In genomic region chr3:195105841-195106417, GRCh38 we compare ENCODE assay signal across 8 cellular contexts.
DNase-seq lines count a peak whose midpoint lies in the region; ATAC-seq and TF ChIP-seq lines count a peak whose summit lies in the region.
"Had no signal": no experiment of that assay in that cellular context is flagged by ENCODE, and none has a peak within 500 bp of the region (broad histone marks: within the 10 kb centered on the region; RNA-seq: fewer than 3 reads in every experiment).

No MANE protein-coding gene starts in this region.

- intact Hi-C loops in prostate gland (cut with DNase I), result loop anchor here (5.0 to 10.0 kb wide), 3 partner anchors 151 to 424 kb away; no protein-coding TSS in a partner anchor

- no peak for ATAC-seq in WTC11
- ATAC-seq in stimulated activated effector memory CD8-positive, alpha-beta T cell treated with anti-CD3 and anti-CD28 coated beads, Interleukin-12 subunit alpha, Interleukin-12 subunit beta, amount 100 ng/mL, for 72 hours, result no peak

- H3K4me1 ChIP-seq in HEK293 (ENCODE audit: control insufficient read depth, insufficient read depth, low read length) (peaks cover 10% of the 10 kb centered on the region; the same call in 1 of the 2 replicates), prostate gland (replicated peaks) (peaks cover under 1% of the 10 kb centered on the region)

- POLR2A ChIA-PET in HEK293 (lab: Yijun Ruan, JAX), result no interaction called here
- POLR2A ChIA-PET in WTC11 (lab: Charles Lee), result no interaction called here

- no peak overlapping the region for H3K4me3 ChIP-seq in HEK293 (ENCODE audit: low read depth, low read length)
- H3K4me3 ChIP-seq in prostate gland, result no peak overlapping the region

- no peaks in the 10 kb centered on the region for H3K9me3 ChIP-seq in HEK293 (ENCODE audit: control insufficient read depth, insufficient read depth, low read depth, low read length)
- H3K9me3 ChIP-seq in prostate gland, result no peaks in the 10 kb centered on the region
- H3K9me3 ChIP-seq: sigmoid colon had no signal

- no peaks in the 10 kb centered on the region for H3K27me3 Mint-ChIP-seq in WTC11 (ENCODE audit: low read depth)
- H3K27me3 Mint-ChIP-seq in glutamatergic neuron (ENCODE audit: unreplicated experiment), result peaks cover 4% of the 10 kb centered on the region

- H3K4me1 Mint-ChIP-seq in WTC11 (peaks cover 30% of the 10 kb centered on the region), glutamatergic neuron (ENCODE audit: low read depth, unreplicated experiment) (peaks cover 31% of the 10 kb centered on the region)
- H3K4me1 Mint-ChIP-seq in stimulated activated effector memory CD8-positive, alpha-beta T cell treated with anti-CD3 and anti-CD28 coated beads, Interleukin-12 subunit alpha, Interleukin-12 subunit beta, amount 100 ng/mL, for 72 hours, result peaks cover 6% of the 10 kb centered on the region

- WGBS in prostate gland, result 80% methylated on average over 12 of the region's 12 CpGs

- TF ChIP-seq CTCF in HEK293 (tag by site-specific recombination; IDR thresholded peaks at IDR 0.05) (no peak), WTC11 (IDR thresholded peaks at IDR 0.05) (no peak), glutamatergic neuron (IDR thresholded peaks at IDR 0.05; ENCODE audit: partially characterized antibody, unreplicated experiment) (no peak), prostate gland (IDR thresholded peaks at IDR 0.05) (no peak)

- no peaks in the 10 kb centered on the region for H3K27me3 ChIP-seq in prostate gland (replicated peaks; ENCODE audit: insufficient read depth)
- H3K27me3 ChIP-seq: sigmoid colon had no signal

- H3K27ac ChIP-seq in HEK293 (ENCODE audit: extremely low read depth, low read depth, low read length) (no peak overlapping the region; the same call in 1 of the 2 replicates), prostate gland (no peak overlapping the region)

- no peak for TF ChIP-seq POLR2A in prostate gland (IDR thresholded peaks at IDR 0.05)

- H3K36me3 ChIP-seq in HEK293 (ENCODE audit: control insufficient read depth in 2 of 2, insufficient read depth in 1 of 2, low read length in 2 of 2), result peaks cover 13 to 18% of the 10 kb centered on the region in 2 experiments; a peak in 2 of 3 replicates
- H3K36me3 ChIP-seq in prostate gland, result no peaks in the 10 kb centered on the region
- H3K36me3 ChIP-seq: sigmoid colon had no signal

- H3K36me3 Mint-ChIP-seq in WTC11, result no peaks in the 10 kb centered on the region
- no peaks in the 10 kb centered on the region for H3K36me3 Mint-ChIP-seq in glutamatergic neuron (ENCODE audit: unreplicated experiment)
- no peaks in the 10 kb centered on the region for H3K36me3 Mint-ChIP-seq in stimulated activated effector memory CD8-positive, alpha-beta T cell treated with anti-CD3 and anti-CD28 coated beads, Interleukin-12 subunit alpha, Interleukin-12 subunit beta, amount 100 ng/mL, for 72 hours

- peak overlapping the region; percentile 57 for H3K4me3 Mint-ChIP-seq in WTC11
- H3K4me3 Mint-ChIP-seq in glutamatergic neuron (ENCODE audit: unreplicated experiment), result peak overlapping the region; percentile 68
- peak overlapping the region; percentile 50 for H3K4me3 Mint-ChIP-seq in stimulated activated effector memory CD8-positive, alpha-beta T cell treated with anti-CD3 and anti-CD28 coated beads, Interleukin-12 subunit alpha, Interleukin-12 subunit beta, amount 100 ng/mL, for 72 hours

- no peaks in the 10 kb centered on the region for H3K9me3 Mint-ChIP-seq in WTC11
- peaks cover 5% of the 10 kb centered on the region for H3K9me3 Mint-ChIP-seq in glutamatergic neuron (ENCODE audit: unreplicated experiment)
- H3K9me3 Mint-ChIP-seq in stimulated activated effector memory CD8-positive, alpha-beta T cell treated with anti-CD3 and anti-CD28 coated beads, Interleukin-12 subunit alpha, Interleukin-12 subunit beta, amount 100 ng/mL, for 72 hours, result no peaks in the 10 kb centered on the region

- no peak overlapping the region for H3K27ac Mint-ChIP-seq in WTC11
- H3K27ac Mint-ChIP-seq in glutamatergic neuron (ENCODE audit: unreplicated experiment), result peak overlapping the region; percentile 41
- H3K27ac Mint-ChIP-seq in stimulated activated effector memory CD8-positive, alpha-beta T cell treated with anti-CD3 and anti-CD28 coated beads, Interleukin-12 subunit alpha, Interleukin-12 subunit beta, amount 100 ng/mL, for 72 hours, result peak overlapping the region; percentile 64

- CTCF ChIA-PET in HEK293 (lab: Yijun Ruan, JAX) (interaction anchor here (0.7 to 1.5 kb wide), 8 partner anchors 14 to 427 kb away, joined by 3 to 23 read pairs (median 4); no protein-coding TSS in a partner anchor), WTC11 (lab: Charles Lee) (interaction anchor here (0.6 to 3.8 kb wide), 14 partner anchors 10 to 434 kb away, joined by 3 to 38 read pairs (median 5); partner anchors contain the start of gene LSG1)

- DNase-seq in WTC11 (ENCODE audit: low spot score), result no peak
- no peak for DNase-seq in glutamatergic neuron
- no peak for DNase-seq in stimulated activated effector memory CD8-positive, alpha-beta T cell treated with anti-CD3 and anti-CD28 coated beads, Interleukin-12 subunit alpha, Interleukin-12 subunit beta, amount 100 ng/mL, for 72 hours (ENCODE audit: low spot score in 2 of 2)
- no peak for DNase-seq in prostate gland (ENCODE audit: low spot score)
- no peak for DNase-seq in central memory CD4-positive, alpha-beta T cell
- no peak for DNase-seq in foreskin melanocyte

TF ChIP-seq in HEK293, 187 proteins besides CTCF, POLR2A, EP300 and RAD21:
- TF ChIP-seq, protein P1, sequence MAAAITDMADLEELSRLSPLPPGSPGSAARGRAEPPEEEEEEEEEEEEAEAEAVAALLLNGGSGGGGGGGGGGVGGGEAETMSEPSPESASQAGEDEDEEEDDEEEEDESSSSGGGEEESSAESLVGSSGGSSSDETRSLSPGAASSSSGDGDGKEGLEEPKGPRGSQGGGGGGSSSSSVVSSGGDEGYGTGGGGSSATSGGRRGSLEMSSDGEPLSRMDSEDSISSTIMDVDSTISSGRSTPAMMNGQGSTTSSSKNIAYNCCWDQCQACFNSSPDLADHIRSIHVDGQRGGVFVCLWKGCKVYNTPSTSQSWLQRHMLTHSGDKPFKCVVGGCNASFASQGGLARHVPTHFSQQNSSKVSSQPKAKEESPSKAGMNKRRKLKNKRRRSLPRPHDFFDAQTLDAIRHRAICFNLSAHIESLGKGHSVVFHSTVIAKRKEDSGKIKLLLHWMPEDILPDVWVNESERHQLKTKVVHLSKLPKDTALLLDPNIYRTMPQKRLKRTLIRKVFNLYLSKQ (tag by site-specific recombination; IDR thresholded peaks at IDR 0.05; ENCODE audit: borderline replicate concordance), result no peak
- TF ChIP-seq ZNF366 (tag by site-specific recombination; conservative IDR thresholded peaks at IDR 0.05) (peak; percentile 76), ZNF677 (tag by site-specific recombination; IDR thresholded peaks at IDR 0.05) (no peak), EGR2 (tag by site-specific recombination; IDR thresholded peaks at IDR 0.05; ENCODE audit: low read depth) (no peak), PRDM6 (tag by site-specific recombination; IDR thresholded peaks at IDR 0.05) (no peak), OVOL3 (tag by site-specific recombination; IDR thresholded peaks at IDR 0.05) (no peak)

TF ChIP-seq in WTC11, 78 proteins besides CTCF, POLR2A, EP300 and RAD21 (continues in another document):
- TF ChIP-seq ZNF121 (CRISPR knock-in tag; IDR thresholded peaks at IDR 0.05) (no peak), SOX15 (CRISPR knock-in tag; IDR thresholded peaks at IDR 0.05) (no peak), TEAD1 (CRISPR knock-in tag; IDR thresholded peaks at IDR 0.05) (no peak), ZBTB43 (CRISPR knock-in tag; IDR thresholded peaks at IDR 0.05) (no peak), USF1 (CRISPR knock-in tag; IDR thresholded peaks at IDR 0.05) (no peak), ZNF396 (CRISPR knock-in tag; IDR thresholded peaks at IDR 0.05; ENCODE audit: borderline replicate concordance) (no peak), MLX (CRISPR knock-in tag; IDR thresholded peaks at IDR 0.05) (no peak)
- TF ChIP-seq, protein P2, sequence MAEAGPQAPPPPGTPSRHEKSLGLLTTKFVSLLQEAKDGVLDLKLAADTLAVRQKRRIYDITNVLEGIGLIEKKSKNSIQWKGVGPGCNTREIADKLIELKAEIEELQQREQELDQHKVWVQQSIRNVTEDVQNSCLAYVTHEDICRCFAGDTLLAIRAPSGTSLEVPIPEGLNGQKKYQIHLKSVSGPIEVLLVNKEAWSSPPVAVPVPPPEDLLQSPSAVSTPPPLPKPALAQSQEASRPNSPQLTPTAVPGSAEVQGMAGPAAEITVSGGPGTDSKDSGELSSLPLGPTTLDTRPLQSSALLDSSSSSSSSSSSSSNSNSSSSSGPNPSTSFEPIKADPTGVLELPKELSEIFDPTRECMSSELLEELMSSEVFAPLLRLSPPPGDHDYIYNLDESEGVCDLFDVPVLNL (CRISPR knock-in tag; IDR thresholded peaks at IDR 0.05; ENCODE audit: borderline replicate concordance, low read depth), result no peak
